8 cellular contexts compared by ENCODE assay signal in genomic region chr10:90860790-90861189, GRCh38. TPM values are rescaled to one million over a fixed set of nuclear protein-coding genes. Genes with fewer than 3 reads are reported as not detected.
"Had no signal": no experiment of that assay in that cellular context is flagged by ENCODE, and none has a peak within 500 bp of the region (broad histone marks: within the 10 kb centered on the region; RNA-seq: fewer than 3 reads in every experiment).

No MANE protein-coding gene starts in this region.

- H3K4me3 ChIP-seq: GM23248, HAP-1 had no signal

- ATAC-seq: HepG2 had no signal

- H2AFZ ChIP-seq: GM23248 had no signal

- FAIRE-seq: HepG2 had no signal

- DNase-seq: GM23248, GOT3, H7, KBM-7 had no signal

- H3K36me3 ChIP-seq: HAP-1 had no signal

- H3K9me3 ChIP-seq: HAP-1 had no signal

- H3K27ac ChIP-seq: GM23248, HL-60 had no signal

- H3K4me1 ChIP-seq: HAP-1 had no signal

- H3K9ac ChIP-seq: GM23248 had no signal

RNA-seq across cellular contexts. Expression of gene HTR7, which starts 3.0 kb away (rescaled TPM):
- polyA plus RNA-seq: HepG2, IgD-negative memory B cell had no signal
